Comparison of ENCODE assay signal across 10 cellular contexts in the genomic region with DNA sequence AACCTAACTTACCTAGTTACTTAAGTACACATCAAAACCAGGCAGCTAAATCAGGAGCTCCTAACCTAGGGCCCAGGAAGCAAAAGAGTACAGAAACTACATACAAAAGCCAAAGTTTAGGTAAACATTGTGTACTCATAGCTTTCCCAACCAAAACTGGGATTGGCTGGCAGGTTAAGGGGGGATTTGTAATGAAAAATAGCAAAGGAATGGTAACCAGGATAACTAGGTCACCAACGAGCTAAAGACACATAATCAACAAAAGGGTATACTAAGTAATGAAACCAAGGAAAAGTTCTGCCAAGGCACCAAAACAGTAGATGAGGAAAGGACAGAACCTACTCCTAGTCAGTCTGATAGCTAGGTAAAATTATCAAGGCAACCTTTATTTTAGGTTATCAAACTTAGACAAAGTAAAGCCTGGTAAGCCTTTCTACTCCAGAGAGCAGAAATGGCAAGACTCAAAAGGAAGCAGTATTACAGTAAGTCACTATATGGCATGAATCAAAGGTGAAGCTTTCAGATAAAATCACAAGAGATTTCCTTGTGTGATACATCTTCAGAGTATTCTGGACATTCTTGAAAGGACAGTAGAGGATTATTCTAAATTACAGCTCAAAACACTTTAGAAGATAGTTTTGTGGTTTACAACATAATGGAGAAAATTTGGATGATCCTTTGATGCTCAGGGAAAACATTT. TPM values are rescaled to one million over a fixed set of nuclear protein-coding genes. Genes with fewer than 3 reads are reported as not detected.
A peak's percentile ranks its signal among the peaks of the same experiment; 100 is the strongest.
DNase-seq lines count a peak whose midpoint lies in the region; ATAC-seq and TF ChIP-seq lines count a peak whose summit lies in the region.
"Had no signal": no experiment of that assay in that cellular context is flagged by ENCODE, and none has a peak within 500 bp of the region (broad histone marks: within the 10 kb centered on the region; RNA-seq: fewer than 3 reads in every experiment).

No MANE protein-coding gene starts in this region.

- peaks cover 93% of the 10 kb centered on the region for H3K4me1 Mint-ChIP-seq in Calu3 (ENCODE audit: low read depth, unreplicated experiment)
- peaks cover 63% of the 10 kb centered on the region for H3K4me1 Mint-ChIP-seq in endothelial cell (ENCODE audit: unreplicated experiment)
- peaks cover 86% of the 10 kb centered on the region for H3K4me1 Mint-ChIP-seq in neural crest cell

- CTCF ChIA-PET in Calu3 (lab: Charles Lee): interaction anchor here (0.5 to 2.5 kb wide), 10 partner anchors 9 to 501 kb away, joined by 3 to 13 read pairs (median 4); no protein-coding TSS in a partner anchor
- CTCF ChIA-PET in Panc1 (lab: Charles Lee): interaction anchor here (0.9 to 1.5 kb wide), 2 partner anchors 16 to 267 kb away, joined by 4 read pairs; no protein-coding TSS in a partner anchor

- TF ChIP-seq CTCF in Calu3 (IDR thresholded peaks at IDR 0.05; ENCODE audit: unreplicated experiment) (no peak), Panc1 (IDR thresholded peaks at IDR 0.05) (no peak), endothelial cell (IDR thresholded peaks at IDR 0.05; ENCODE audit: unreplicated experiment) (no peak), neural crest cell (conservative IDR thresholded peaks at IDR 0.05) (no peak)

- H3K4me3 ChIP-seq in Panc1 (ENCODE audit: low read depth in 2 of 2, low read length in 2 of 2): no peak overlapping the region

- H3K9me3 Mint-ChIP-seq in Calu3 (ENCODE audit: low read depth, unreplicated experiment) (no peaks in the 10 kb centered on the region), endothelial cell (ENCODE audit: unreplicated experiment) (no peaks in the 10 kb centered on the region), neural crest cell (no peaks in the 10 kb centered on the region)

- H3K4me3 Mint-ChIP-seq in Calu3 (ENCODE audit: low read depth, unreplicated experiment): peak overlapping the region; percentile 95
- H3K4me3 Mint-ChIP-seq in endothelial cell (ENCODE audit: unreplicated experiment): no peak overlapping the region
- peak overlapping the region; percentile 99 for H3K4me3 Mint-ChIP-seq in neural crest cell

- ATAC-seq in Panc1 (no peak), left ventricle myocardium superior (no peak), GM19467 (IDR thresholded peaks at IDR 0.05; ENCODE audit: unreplicated experiment) (no peak)

- in situ Hi-C loops in Panc1 (cut with HindIII; ENCODE audit: low pct_unique_long_range_greater_than_20kb, low sequenced_read_pairs): no loop called here

- H3K9me3 ChIP-seq in Panc1 (ENCODE audit: control insufficient read depth, insufficient read depth, low read depth, low read length): no peaks in the 10 kb centered on the region

- H3K27me3 Mint-ChIP-seq in Calu3 (ENCODE audit: unreplicated experiment) (no peaks in the 10 kb centered on the region), endothelial cell (ENCODE audit: unreplicated experiment) (peaks cover 7% of the 10 kb centered on the region), neural crest cell (ENCODE audit: low read depth) (peaks cover 11% of the 10 kb centered on the region)

- H3K36me3 Mint-ChIP-seq in Calu3 (ENCODE audit: insufficient read depth, unreplicated experiment) (peaks cover 95% of the 10 kb centered on the region), endothelial cell (ENCODE audit: low read depth, unreplicated experiment) (peaks cover 39% of the 10 kb centered on the region), neural crest cell (ENCODE audit: low read depth) (peaks cover 43% of the 10 kb centered on the region)

- H3K27ac Mint-ChIP-seq in Calu3 (ENCODE audit: unreplicated experiment) (peak overlapping the region; percentile 41), endothelial cell (ENCODE audit: unreplicated experiment) (peak overlapping the region; percentile 65), neural crest cell (ENCODE audit: unreplicated experiment) (no peak overlapping the region)

- DNase-seq in Calu3: no peak
- no peak for DNase-seq in Panc1 (ENCODE audit: low read depth, low spot score)
- no peak for DNase-seq in endothelial cell (ENCODE audit: low spot score)
- DNase-seq in neural crest cell (ENCODE audit: low read depth, low spot score): no peak
- DNase-seq in NK-92 (lab: John Stamatoyannopoulos, UW; ENCODE audit: unreplicated experiment): no peak
- DNase-seq in left ventricle myocardium superior: no peak
- DNase-seq in DMS53 treated with DMSO at 0.1 percent for 48 hours (lab: John Stamatoyannopoulos, UW; ENCODE audit: unreplicated experiment): no peak
- DNase-seq: brain microvascular endothelial cell; stimulated activated CD4-positive, alpha-beta T cell treated with anti-CD3 and anti-CD28 coated beads, Interleukin-4, amount 100 ng/mL, for 24 hours had no signal

- H3K36me3 ChIP-seq in Panc1 (ENCODE audit: control insufficient read depth, insufficient read depth, low read length): peaks cover 71% of the 10 kb centered on the region

- BruUV-seq in Calu3 (replicated peaks; lab: Mats Ljungman, UMichigan) (no TSS peak), Panc1 (replicated peaks; lab: Mats Ljungman, UMichigan) (no TSS peak)

- peak overlapping the region; percentile 34; the same call in 1 of the 2 replicates for H3K27ac ChIP-seq in Panc1 (ENCODE audit: low read length)
- H3K27ac ChIP-seq: brain microvascular endothelial cell had no signal

- POLR2A ChIA-PET in Panc1 (lab: Charles Lee): interaction anchor here (0.8 to 1.2 kb wide), 2 partner anchors 10 to 267 kb away, joined by 3 read pairs; a partner anchor contains a TSS

- H3K27me3 ChIP-seq in Panc1 (ENCODE audit: control insufficient read depth, insufficient read depth, low read length): no peaks in the 10 kb centered on the region
- H3K27me3 ChIP-seq: brain microvascular endothelial cell had no signal

- intact Hi-C loops in Calu3 (cut with micrococcal nuclease; ENCODE audit: unreplicated experiment): loop anchor here (5.0 kb wide), 2 partner anchors 195 to 265 kb away; no protein-coding TSS in a partner anchor
- intact Hi-C loops in Panc1 (cut with micrococcal nuclease; ENCODE audit: unreplicated experiment): no loop called here
- intact Hi-C loops in left ventricle myocardium superior (cut with micrococcal nuclease): no loop called here

- peaks cover 79% of the 10 kb centered on the region for H3K4me1 ChIP-seq in Panc1 (ENCODE audit: control insufficient read depth, insufficient read depth, low read length)

RNA-seq across cellular contexts. Expression of a gene that starts 10.2 kb away (rescaled TPM):
- total RNA-seq in Calu3 (2022) (212 and 238 TPM in 2 replicates), Panc1 (2021; ENCODE audit: unreplicated experiment) (171 TPM), endothelial cell (ENCODE audit: unreplicated experiment) (132 TPM), neural crest cell (314 and 329 TPM in 2 replicates), left ventricle myocardium superior (45.7 TPM)
- polyA plus RNA-seq in Panc1 (2012; ENCODE audit: insufficient read length): 264 TPM
